In genomic region chr5:57176350-57176857, GRCh38 we compare ENCODE assay signal across 8 cellular contexts. TPM values are rescaled to one million over a fixed set of nuclear protein-coding genes. Genes with fewer than 3 reads are reported as not detected.
A peak's percentile ranks its signal among the peaks of the same experiment; 100 is the strongest.
DNase-seq lines count a peak whose midpoint lies in the region; ATAC-seq lines count a peak whose summit lies in the region.

No MANE protein-coding gene starts in this region.

- no peak for ATAC-seq in stimulated activated memory B cell treated with anti-CD40 and anti-IgM and Interleukin-4, amounts not matched to agents 10 μg/mL and 1 μg/mL and 100 μg/mL, for 72 hours
- no peak for ATAC-seq in HG02885 (IDR thresholded peaks at IDR 0.05; ENCODE audit: poor library complexity, unreplicated experiment)

- DNase-seq in AG08395 (ENCODE audit: low spot score): peak; percentile 13
- peak in 1 of 2 experiments; percentile 24 for DNase-seq in HAP-1 (ENCODE audit: low spot score in 2 of 2)
- DNase-seq in activated naive CD8-positive, alpha-beta T cell treated with anti-CD3 and anti-CD28 coated beads for 36 hours: no peak
- no peak for DNase-seq in NCI-H345 (lab: John Stamatoyannopoulos, UW)
- no peak for DNase-seq in NCI-H128 (lab: John Stamatoyannopoulos, UW; ENCODE audit: unreplicated experiment)

- in situ Hi-C loops in HAP-1 (cut with MboI; ENCODE audit: low sequenced_read_pairs): no loop called here

- H3K36me3 ChIP-seq in HAP-1 (replicated peaks): peaks cover 29% of the 10 kb centered on the region

- H3K27ac Mint-ChIP-seq in activated naive CD8-positive, alpha-beta T cell treated with anti-CD3 and anti-CD28 coated beads for 36 hours: peak overlapping the region; percentile 91
- H3K27ac Mint-ChIP-seq in stimulated activated memory B cell treated with anti-CD40 and anti-IgM and Interleukin-4, amounts not matched to agents 10 μg/mL and 1 μg/mL and 100 μg/mL, for 72 hours: peak overlapping the region; percentile 93

- H3K9me3 Mint-ChIP-seq in activated naive CD8-positive, alpha-beta T cell treated with anti-CD3 and anti-CD28 coated beads for 36 hours: no peaks in the 10 kb centered on the region
- H3K9me3 Mint-ChIP-seq in stimulated activated memory B cell treated with anti-CD40 and anti-IgM and Interleukin-4, amounts not matched to agents 10 μg/mL and 1 μg/mL and 100 μg/mL, for 72 hours: no peaks in the 10 kb centered on the region

- H3K4me1 Mint-ChIP-seq in activated naive CD8-positive, alpha-beta T cell treated with anti-CD3 and anti-CD28 coated beads for 36 hours: peaks cover 48% of the 10 kb centered on the region
- peaks cover 67% of the 10 kb centered on the region for H3K4me1 Mint-ChIP-seq in stimulated activated memory B cell treated with anti-CD40 and anti-IgM and Interleukin-4, amounts not matched to agents 10 μg/mL and 1 μg/mL and 100 μg/mL, for 72 hours

- H3K36me3 Mint-ChIP-seq in activated naive CD8-positive, alpha-beta T cell treated with anti-CD3 and anti-CD28 coated beads for 36 hours: peaks cover 63% of the 10 kb centered on the region
- H3K36me3 Mint-ChIP-seq in stimulated activated memory B cell treated with anti-CD40 and anti-IgM and Interleukin-4, amounts not matched to agents 10 μg/mL and 1 μg/mL and 100 μg/mL, for 72 hours: peaks cover 47% of the 10 kb centered on the region

- H3K9me3 ChIP-seq in HAP-1: no peaks in the 10 kb centered on the region
- peaks cover 2% of the 10 kb centered on the region for H3K9me3 ChIP-seq in iPS-18c (ENCODE audit: control insufficient read depth, insufficient read depth, low read length)

- no peaks in the 10 kb centered on the region for H3K27me3 ChIP-seq in HAP-1 (ENCODE audit: low read depth)

- H3K4me1 ChIP-seq in HAP-1: peaks cover 12% of the 10 kb centered on the region

- peak overlapping the region; percentile 90 for H3K4me3 Mint-ChIP-seq in activated naive CD8-positive, alpha-beta T cell treated with anti-CD3 and anti-CD28 coated beads for 36 hours
- H3K4me3 Mint-ChIP-seq in stimulated activated memory B cell treated with anti-CD40 and anti-IgM and Interleukin-4, amounts not matched to agents 10 μg/mL and 1 μg/mL and 100 μg/mL, for 72 hours: peak overlapping the region; percentile 95

- H3K4me3 ChIP-seq in HAP-1 (peak overlapping the region; percentile 99), iPS-18c (ENCODE audit: insufficient read depth, low read depth, low read length) (peak overlapping the region; percentile 95; the same call in 1 of the 2 replicates)

- H3K27me3 Mint-ChIP-seq in activated naive CD8-positive, alpha-beta T cell treated with anti-CD3 and anti-CD28 coated beads for 36 hours: no peaks in the 10 kb centered on the region
- H3K27me3 Mint-ChIP-seq in stimulated activated memory B cell treated with anti-CD40 and anti-IgM and Interleukin-4, amounts not matched to agents 10 μg/mL and 1 μg/mL and 100 μg/mL, for 72 hours: no peaks in the 10 kb centered on the region

RNA-seq across cellular contexts. Expression of gene GPBP1, which starts 2.5 kb away (rescaled TPM):
- 10 to 100 TPM; 82.2 to 84.6 TPM for total RNA-seq in activated naive CD8-positive, alpha-beta T cell treated with anti-CD3 and anti-CD28 coated beads for 36 hours
